10 cellular contexts compared by ENCODE assay signal in genomic region chr19:8552810-8553209, GRCh38. TPM values are rescaled to one million over a fixed set of nuclear protein-coding genes. Genes with fewer than 3 reads are reported as not detected.
DNase-seq lines count a peak whose midpoint lies in the region; TF ChIP-seq lines count a peak whose summit lies in the region.
"Had no signal": no experiment of that assay in that cellular context is flagged by ENCODE, and none has a peak within 500 bp of the region (broad histone marks: within the 10 kb centered on the region; RNA-seq: fewer than 3 reads in every experiment).

No MANE protein-coding gene starts in this region.

- peak overlapping the region; percentile 17; the same call in 1 of the 2 replicates for H3K9ac ChIP-seq in ES-I3 (ENCODE audit: low read depth, low read length)

- H3K27ac ChIP-seq in caudate nucleus (ENCODE audit: low read depth, low read length): no peak overlapping the region
- H3K27ac ChIP-seq: heart left ventricle, HL-60 had no signal

- TF ChIP-seq POLR2A in erythroblast (IDR thresholded peaks at IDR 0.05; ENCODE audit: low read length): no peak

- H3K4me1 ChIP-seq in ES-I3 (ENCODE audit: insufficient read depth, low read length): no peaks in the 10 kb centered on the region

- H3K9me3 ChIP-seq in ES-I3 (ENCODE audit: control insufficient read depth, insufficient read depth, low read length): no peaks in the 10 kb centered on the region
- H3K9me3 ChIP-seq: heart left ventricle had no signal

- no peaks in the 10 kb centered on the region for H3K36me3 ChIP-seq in ES-I3 (ENCODE audit: insufficient read depth, low read length)

- DNase-seq in 8988T (peak; percentile 42), RKO (ENCODE audit: low spot score) (peak; percentile 67), erythroblast (lab: John Stamatoyannopoulos, UW) (peak; percentile 15 to 51), ureter (ENCODE audit: low spot score) (no peak), germinal center (ENCODE audit: low spot score) (no peak), DMS114 treated with DMSO at 0.1 percent for 48 hours (lab: John Stamatoyannopoulos, UW; ENCODE audit: unreplicated experiment) (no peak), caudate nucleus (lab: John Stamatoyannopoulos, UW) (no peak)
- DNase-seq: heart left ventricle had no signal

RNA-seq across cellular contexts. Expression of gene MYO1F, which starts 24.4 kb away (rescaled TPM):
- 20.6 TPM for total RNA-seq in ureter

RNA-seq across cellular contexts. Expression of gene ZNF414, which starts 38.8 kb away (rescaled TPM):
- total RNA-seq in ureter: 27.0 TPM

RNA-seq across cellular contexts. Expression of gene PRAM1, which starts 50.4 kb away (rescaled TPM):
- 1.4 TPM for total RNA-seq in ureter

RNA-seq across cellular contexts. Expression of gene ADAMTS10, which starts 57.7 kb away (rescaled TPM):
- total RNA-seq in ureter: 19.0 TPM

Comparison
In these comparisons a context has a peak if more than half of its experiments do, and no peak if none do; other contexts are left out.
1. DNase-seq: peak in 8988T (single experiment), RKO (single experiment) and erythroblast (2 of 2); none in ureter (single experiment), germinal center (single experiment), DMS114 treated with DMSO at 0.1 percent for 48 hours (single experiment) and caudate nucleus (0 of 61).